In the genomic region with DNA sequence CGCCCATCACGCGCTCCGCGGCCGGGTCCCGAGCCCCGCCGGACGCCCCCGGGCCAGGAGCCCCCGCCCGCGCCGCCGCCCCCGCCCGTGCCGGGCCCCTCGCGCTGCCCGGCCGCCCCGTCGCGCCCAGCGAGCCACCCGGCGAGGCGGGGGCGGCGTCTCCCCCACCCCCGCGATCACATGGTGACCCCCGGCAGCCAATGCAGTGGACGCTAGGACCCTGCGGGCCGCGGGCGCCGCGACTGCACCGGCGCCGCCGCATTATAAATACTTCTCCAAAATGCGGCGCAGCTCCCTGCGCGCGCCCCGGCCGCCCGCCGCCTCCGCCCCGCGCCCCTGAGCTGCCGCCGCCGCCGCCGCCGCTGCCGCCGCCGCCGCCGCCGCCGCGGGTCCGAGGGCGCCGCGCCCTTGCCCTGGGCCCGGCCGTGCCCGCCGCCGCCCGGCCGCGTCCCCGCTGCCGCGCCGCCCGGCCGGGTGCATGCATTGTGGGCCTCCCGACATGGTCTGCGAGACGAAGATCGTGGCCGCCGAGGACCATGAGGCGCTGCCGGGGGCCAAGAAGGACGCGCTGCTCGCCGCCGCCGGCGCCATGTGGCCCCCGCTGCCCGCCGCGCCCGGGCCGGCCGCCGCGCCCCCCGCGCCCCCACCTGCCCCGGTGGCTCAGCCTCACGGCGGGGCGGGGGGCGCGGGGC, we compare ENCODE assay signal across 8 cellular contexts. TPM values are rescaled to one million over a fixed set of nuclear protein-coding genes. Genes with fewer than 3 reads are reported as not detected.
A peak's percentile ranks its signal among the peaks of the same experiment; 100 is the strongest.
DNase-seq lines count a peak whose midpoint lies in the region; ATAC-seq and TF ChIP-seq lines count a peak whose summit lies in the region.

A gene with protein sequence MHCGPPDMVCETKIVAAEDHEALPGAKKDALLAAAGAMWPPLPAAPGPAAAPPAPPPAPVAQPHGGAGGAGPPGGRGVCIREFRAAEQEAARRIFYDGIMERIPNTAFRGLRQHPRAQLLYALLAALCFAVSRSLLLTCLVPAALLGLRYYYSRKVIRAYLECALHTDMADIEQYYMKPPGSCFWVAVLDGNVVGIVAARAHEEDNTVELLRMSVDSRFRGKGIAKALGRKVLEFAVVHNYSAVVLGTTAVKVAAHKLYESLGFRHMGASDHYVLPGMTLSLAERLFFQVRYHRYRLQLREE (plus strand): TSS at position 294 of the 692 bp plus-strand sequence. CDS start 185 bp downstream, at position 479.

- H4K20me1 ChIP-seq in DND-41 (ENCODE audit: insufficient read depth, low read length), result no peaks in the 10 kb centered on the region
- no peaks in the 10 kb centered on the region for H4K20me1 ChIP-seq in MM.1S (ENCODE audit: insufficient read depth, low read length)

- H3K4me3 ChIP-seq in DND-41 (ENCODE audit: low read depth in 1 of 2, low read length in 2 of 2), result no peak within 1 kb of the TSS
- H3K4me3 ChIP-seq in MG63, result peak within 1 kb of the TSS; percentile 32; the same call in 1 of the 2 replicates
- H3K4me3 ChIP-seq in WERI-Rb-1 (ENCODE audit: low read depth, low read length), result peak within 1 kb of the TSS; percentile 70
- H3K4me3 ChIP-seq in MM.1S (ENCODE audit: low read length), result no peak within 1 kb of the TSS

- no peak within 1 kb of the TSS; the same call in 1 of the 2 replicates for H3K4me2 ChIP-seq in DND-41 (ENCODE audit: insufficient read depth, low read length)
- H3K4me2 ChIP-seq in MM.1S (ENCODE audit: low read depth, low read length), result no peak within 1 kb of the TSS

- no peak within 1 kb of the TSS for H3K27ac ChIP-seq in DND-41 (ENCODE audit: low read length)
- peak within 1 kb of the TSS; percentile 88 for H3K27ac ChIP-seq in WERI-Rb-1
- no peak within 1 kb of the TSS for H3K27ac ChIP-seq in MM.1S (ENCODE audit: low read length)

- TF ChIP-seq CTCF in DND-41 (IDR thresholded peaks at IDR 0.05; ENCODE audit: borderline replicate concordance, extremely low read depth, low read length, poor library complexity, severe bottlenecking) (no peak), WERI-Rb-1 (IDR thresholded peaks at IDR 0.05; ENCODE audit: low read depth, low read length) (no peak), MM.1S (IDR thresholded peaks at IDR 0.05; ENCODE audit: low read length) (no peak)

- no peaks in the 10 kb centered on the region for H3F3A ChIP-seq in MM.1S (ENCODE audit: insufficient read depth, low read length)

- H3K9me2 ChIP-seq in MM.1S (replicated peaks; ENCODE audit: insufficient read depth, low read length), result no peaks in the 10 kb centered on the region

- H3K36me3 ChIP-seq in DND-41 (ENCODE audit: insufficient read depth, low read length) (no peaks in the 10 kb centered on the region), MG63 (no peaks in the 10 kb centered on the region), WERI-Rb-1 (peaks cover 23% of the 10 kb centered on the region), MM.1S (replicated peaks; ENCODE audit: insufficient read depth, low read length) (no peaks in the 10 kb centered on the region)

- H3K79me2 ChIP-seq in DND-41 (ENCODE audit: insufficient read depth, low read length), result no peaks in the 10 kb centered on the region
- no peaks in the 10 kb centered on the region for H3K79me2 ChIP-seq in MM.1S (ENCODE audit: low read length)

- ATAC-seq in DND-41 (ENCODE audit: insufficient read depth, low read depth), result peak; percentile 68
- ATAC-seq in Right ventricle myocardium superior (ENCODE audit: poor library complexity), result peak; percentile 67
- no peak for ATAC-seq in GM18867 (IDR thresholded peaks at IDR 0.05; ENCODE audit: unreplicated experiment)
- no peak for ATAC-seq in left colon

- DNase-seq in DND-41 (peak; percentile 23), MG63 (peak; percentile 65), WERI-Rb-1 (peak; percentile 82), Right ventricle myocardium superior (peak; percentile 53), pons (ENCODE audit: low spot score) (peak; percentile 69), MM.1S (no peak), left colon (no peak)

- H3K4me1 ChIP-seq in DND-41 (ENCODE audit: insufficient read depth, low read length), result no peaks in the 10 kb centered on the region
- no peaks in the 10 kb centered on the region for H3K4me1 ChIP-seq in MM.1S (ENCODE audit: low read length)

- H3K27me3 ChIP-seq in DND-41 (ENCODE audit: insufficient read depth, low read length, poor library complexity) (peaks cover 22% of the 10 kb centered on the region), MG63 (no peaks in the 10 kb centered on the region), WERI-Rb-1 (ENCODE audit: insufficient read depth, low read depth, severe bottlenecking) (no peaks in the 10 kb centered on the region), MM.1S (replicated peaks; ENCODE audit: insufficient read depth, low read length) (peaks cover 42% of the 10 kb centered on the region)

- H2AFZ ChIP-seq in DND-41 (ENCODE audit: low read depth, low read length), result no peak within 1 kb of the TSS
- H2AFZ ChIP-seq in MM.1S (ENCODE audit: low read length), result no peak within 1 kb of the TSS

- H3K9me3 ChIP-seq in DND-41 (ENCODE audit: insufficient read depth, low read length, severe bottlenecking), result no peaks in the 10 kb centered on the region
- H3K9me3 ChIP-seq in MG63, result no peaks in the 10 kb centered on the region
- H3K9me3 ChIP-seq in WERI-Rb-1 (ENCODE audit: severe bottlenecking), result no peaks in the 10 kb centered on the region
- H3K9me3 ChIP-seq in MM.1S (replicated peaks; ENCODE audit: insufficient read depth, low read length), result no peaks in the 10 kb centered on the region

- H3K9ac ChIP-seq in DND-41 (ENCODE audit: low read depth, low read length) (no peak within 1 kb of the TSS), MM.1S (ENCODE audit: low read length) (no peak within 1 kb of the TSS)

- intact Hi-C loops in Right ventricle myocardium superior (cut with DNase I) (no loop called here), left colon (cut with DNase I, micrococcal nuclease) (no loop called here)

RNA-seq across cellular contexts. Expression of the gene that starts here (rescaled TPM):
- 2.0 and 4.3 TPM in 2 replicates for total RNA-seq in MG63 (2014; rRNA removed; shearing (Covaris generic); ENCODE audit: low replicate concordance)
- total RNA-seq in Right ventricle myocardium superior (1.00 TPM), left colon (under 1 TPM; 0.06 to 0.25 TPM)

Comparison
In these comparisons a context has a peak if more than half of its experiments do, and no peak if none do; other contexts are left out.
1. Peak in DNase-seq and ATAC-seq in Right ventricle myocardium superior; RNA of the gene not detected or under 1 TPM.
2. DNase-seq: peak in DND-41 (single experiment), MG63 (single experiment), WERI-Rb-1 (single experiment) and pons (single experiment); none in MM.1S (single experiment) and left colon (0 of 2).
3. H3K4me3 ChIP-seq: peak in MG63 (single experiment) and WERI-Rb-1 (single experiment); none in DND-41 (0 of 2) and MM.1S (single experiment).